ENCODE assay signal across 8 cellular contexts in the genomic region with DNA sequence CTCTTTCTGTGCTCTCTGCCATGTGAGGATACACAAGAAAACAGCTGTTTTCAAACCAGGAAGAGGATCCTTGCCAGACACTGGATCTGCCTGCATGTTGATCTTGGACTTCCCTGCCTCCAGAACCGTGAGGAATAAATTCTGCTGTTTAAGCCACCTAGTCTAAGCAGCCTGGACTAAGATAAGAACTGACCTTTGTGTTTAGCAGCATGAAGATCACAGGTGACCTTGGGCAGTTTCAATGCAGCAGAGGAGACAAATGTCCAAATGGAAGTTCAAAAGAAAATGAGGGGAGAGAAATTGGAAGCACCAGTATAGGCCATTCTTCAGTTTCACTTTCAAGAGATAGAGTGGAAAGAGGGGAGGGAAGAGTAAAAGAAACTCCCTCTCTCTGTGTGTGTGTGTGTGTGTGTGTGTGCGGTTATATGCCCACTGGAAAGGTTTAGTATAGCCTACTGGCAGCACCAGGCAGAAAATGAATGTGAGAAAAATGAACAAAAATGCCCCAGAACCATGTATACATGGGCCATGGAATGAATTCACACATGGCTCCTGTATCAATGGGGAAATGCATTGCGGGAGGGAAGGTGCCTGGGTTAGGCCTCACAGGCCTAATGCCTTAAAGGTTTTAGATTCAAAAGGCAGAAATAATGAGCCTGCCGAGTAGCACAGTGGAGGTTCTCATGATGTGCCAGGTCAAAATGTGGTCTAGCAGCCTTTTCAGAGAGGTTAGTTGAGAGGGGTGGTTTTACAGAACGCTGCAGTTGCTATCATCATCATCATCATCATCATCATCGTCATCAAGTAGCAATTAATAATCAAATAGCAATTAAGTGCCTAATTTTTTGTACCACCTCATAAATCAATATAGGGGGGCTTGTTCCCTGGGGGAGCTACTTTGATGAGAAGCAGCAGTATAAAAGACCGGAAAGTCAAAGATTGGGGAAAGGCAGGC. TPM values are rescaled to one million over a fixed set of nuclear protein-coding genes. Genes with fewer than 3 reads are reported as not detected.
DNase-seq lines count a peak whose midpoint lies in the region; FAIRE-seq and TF ChIP-seq lines count a peak whose summit lies in the region.

No MANE protein-coding gene starts in this region.

- H3K4me2 ChIP-seq in neural cell (ENCODE audit: low read length) = peak overlapping the region; percentile 54

- H4K20me1 ChIP-seq in neural cell (ENCODE audit: insufficient read depth) = no peaks in the 10 kb centered on the region

- WGBS in HUES64 = 91% methylated on average over 5 of the region's 7 CpGs

- no peak overlapping the region for H3K27ac ChIP-seq in HUES64 (ENCODE audit: low read depth, low read length)
- no peak overlapping the region for H3K27ac ChIP-seq in neural cell (ENCODE audit: low read length)

- no peak overlapping the region for H2AFZ ChIP-seq in neural cell (ENCODE audit: low read depth, low read length)

- H3K79me2 ChIP-seq in neural cell (replicated peaks; ENCODE audit: insufficient read depth, low read length) = peaks cover 31% of the 10 kb centered on the region

- POLR2A ChIA-PET in BJ (lab: Charles Lee) = no interaction called here

- no peaks in the 10 kb centered on the region for H3K36me3 ChIP-seq in BJ (ENCODE audit: control insufficient read depth, insufficient read depth, low read length)
- H3K36me3 ChIP-seq in HUES64 (ENCODE audit: insufficient read depth, low read length) = no peaks in the 10 kb centered on the region
- H3K36me3 ChIP-seq in bronchial epithelial cell (ENCODE audit: control insufficient read depth, insufficient read depth, low read length) = no peaks in the 10 kb centered on the region
- no peaks in the 10 kb centered on the region for H3K36me3 ChIP-seq in neural cell (ENCODE audit: insufficient read depth, low read length)

- TF ChIP-seq RAD21 in neural cell (conservative IDR thresholded peaks at IDR 0.05) = no peak

- CTCF ChIA-PET in BJ (lab: Yijun Ruan, JAX) = interaction anchor here (1.1 to 1.2 kb wide), 2 partner anchors 13 to 41 kb away, joined by 3 read pairs; no protein-coding TSS in a partner anchor

- H3K4me1 ChIP-seq in HUES64 (ENCODE audit: insufficient read depth, low read length) = peaks cover 12% of the 10 kb centered on the region; the same call in 1 of the 2 replicates

- no peaks in the 10 kb centered on the region for H3F3A ChIP-seq in neural cell (ENCODE audit: insufficient read depth, low read length, poor library complexity, severe bottlenecking)

- FAIRE-seq in bronchial epithelial cell (lab: Jason Lieb, UNC) = no peak

- peaks cover 4% of the 10 kb centered on the region; the same call in 1 of the 2 replicates for H3K9me3 ChIP-seq in HUES64 (ENCODE audit: insufficient read depth, low read depth, low read length)
- no peaks in the 10 kb centered on the region for H3K9me3 ChIP-seq in neural cell (ENCODE audit: low read length)

- H3K4me3 ChIP-seq in BJ (ENCODE audit: low read depth, low read length) = peak overlapping the region; percentile 87
- peak overlapping the region; percentile 85 for H3K4me3 ChIP-seq in HUES64 (ENCODE audit: low read length)
- peak overlapping the region; percentile 91 for H3K4me3 ChIP-seq in bronchial epithelial cell (ENCODE audit: low read depth, low read length)
- H3K4me3 ChIP-seq in neural cell (ENCODE audit: low read length) = peak overlapping the region; percentile 88

- TF ChIP-seq CTCF in BJ (IDR thresholded peaks at IDR 0.05; ENCODE audit: insufficient read depth, low read depth, low read length) (no peak), bronchial epithelial cell (IDR thresholded peaks at IDR 0.05; ENCODE audit: insufficient read depth, low read length, severe bottlenecking) (no peak), neural cell (IDR thresholded peaks at IDR 0.05; ENCODE audit: poor library complexity, severe bottlenecking) (no peak)

- H3K27me3 ChIP-seq in BJ (ENCODE audit: control insufficient read depth, insufficient read depth, low read length) (no peaks in the 10 kb centered on the region), HUES64 (ENCODE audit: insufficient read depth, low read length) (peaks cover 15% of the 10 kb centered on the region), bronchial epithelial cell (ENCODE audit: control insufficient read depth, insufficient read depth, low read length) (no peaks in the 10 kb centered on the region), neural cell (ENCODE audit: insufficient read depth, low read depth, low read length) (no peaks in the 10 kb centered on the region)

- TF ChIP-seq EP300 in neural cell (conservative IDR thresholded peaks at IDR 0.05; ENCODE audit: poor library complexity, severe bottlenecking) = no peak

- H3K9me2 ChIP-seq in neural cell (ENCODE audit: insufficient read depth, low read length) = no peaks in the 10 kb centered on the region

- H3K9ac ChIP-seq in HUES64 (ENCODE audit: low read depth, low read length) = no peak overlapping the region
- peak overlapping the region; percentile 93 for H3K9ac ChIP-seq in neural cell (ENCODE audit: low read length)

- DNase-seq in BJ (ENCODE audit: low read depth) (no peak), bronchial epithelial cell (ENCODE audit: low read depth) (no peak), inferior parietal cortex (ENCODE audit: extremely low spot score) (no peak), NCI-H524 (lab: John Stamatoyannopoulos, UW) (no peak), AML-193 (lab: John Stamatoyannopoulos, UW) (no peak), NOMO-1 treated with dmso at 0.1 percent for 144 hours (lab: John Stamatoyannopoulos, UW; ENCODE audit: unreplicated experiment) (no peak)

TF ChIP-seq in neural cell, 6 proteins besides CTCF, POLR2A, EP300 and RAD21:
- TF ChIP-seq POLR2AphosphoS5 (IDR thresholded peaks at IDR 0.05) = no peak
- TF ChIP-seq, protein P1, sequence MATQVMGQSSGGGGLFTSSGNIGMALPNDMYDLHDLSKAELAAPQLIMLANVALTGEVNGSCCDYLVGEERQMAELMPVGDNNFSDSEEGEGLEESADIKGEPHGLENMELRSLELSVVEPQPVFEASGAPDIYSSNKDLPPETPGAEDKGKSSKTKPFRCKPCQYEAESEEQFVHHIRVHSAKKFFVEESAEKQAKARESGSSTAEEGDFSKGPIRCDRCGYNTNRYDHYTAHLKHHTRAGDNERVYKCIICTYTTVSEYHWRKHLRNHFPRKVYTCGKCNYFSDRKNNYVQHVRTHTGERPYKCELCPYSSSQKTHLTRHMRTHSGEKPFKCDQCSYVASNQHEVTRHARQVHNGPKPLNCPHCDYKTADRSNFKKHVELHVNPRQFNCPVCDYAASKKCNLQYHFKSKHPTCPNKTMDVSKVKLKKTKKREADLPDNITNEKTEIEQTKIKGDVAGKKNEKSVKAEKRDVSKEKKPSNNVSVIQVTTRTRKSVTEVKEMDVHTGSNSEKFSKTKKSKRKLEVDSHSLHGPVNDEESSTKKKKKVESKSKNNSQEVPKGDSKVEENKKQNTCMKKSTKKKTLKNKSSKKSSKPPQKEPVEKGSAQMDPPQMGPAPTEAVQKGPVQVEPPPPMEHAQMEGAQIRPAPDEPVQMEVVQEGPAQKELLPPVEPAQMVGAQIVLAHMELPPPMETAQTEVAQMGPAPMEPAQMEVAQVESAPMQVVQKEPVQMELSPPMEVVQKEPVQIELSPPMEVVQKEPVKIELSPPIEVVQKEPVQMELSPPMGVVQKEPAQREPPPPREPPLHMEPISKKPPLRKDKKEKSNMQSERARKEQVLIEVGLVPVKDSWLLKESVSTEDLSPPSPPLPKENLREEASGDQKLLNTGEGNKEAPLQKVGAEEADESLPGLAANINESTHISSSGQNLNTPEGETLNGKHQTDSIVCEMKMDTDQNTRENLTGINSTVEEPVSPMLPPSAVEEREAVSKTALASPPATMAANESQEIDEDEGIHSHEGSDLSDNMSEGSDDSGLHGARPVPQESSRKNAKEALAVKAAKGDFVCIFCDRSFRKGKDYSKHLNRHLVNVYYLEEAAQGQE (IDR thresholded peaks at IDR 0.05; ENCODE audit: borderline replicate concordance) = no peak
- no peak for TF ChIP-seq SMC3 (conservative IDR thresholded peaks at IDR 0.05; ENCODE audit: poor library complexity)
- TF ChIP-seq MXI1 (conservative IDR thresholded peaks at IDR 0.05; ENCODE audit: poor library complexity, severe bottlenecking) = no peak
- no peak for TF ChIP-seq EZH2 (IDR thresholded peaks at IDR 0.05; ENCODE audit: borderline replicate concordance, insufficient read depth, low read length, poor library complexity, severe bottlenecking)
- TF ChIP-seq TAF1 (IDR thresholded peaks at IDR 0.05; ENCODE audit: low read depth) = no peak

RNA-seq across cellular contexts. Expression of gene CERS6, which starts 1.1 kb away (rescaled TPM):
- 1.6 and 3.5 TPM in 2 replicates for polyA plus RNA-seq in BJ (2011; rRNA removed)
- polyA minus RNA-seq in BJ (2011; rRNA and poly(A)+ RNA removed) = 3.0 and 3.1 TPM in 2 replicates
- polyA plus RNA-seq in HUES64 (2013, experiment 1 of 2) = 19.1 TPM
- polyA plus RNA-seq in HUES64 (2013, experiment 2 of 2) = 19.0 TPM
- total RNA-seq in bronchial epithelial cell = 50.8 and 55.3 TPM in 2 replicates
- polyA plus RNA-seq in neural cell = 56.3 and 59.3 TPM in 2 replicates
- polyA minus RNA-seq in neural cell = 163 and 193 TPM in 2 replicates

Comparison
In these comparisons a context has a peak if more than half of its experiments do, and no peak if none do; other contexts are left out.
1. RNA of gene CERS6, which starts 1.1 kb away (polyA plus RNA-seq): 56.3 to 59.3 TPM in neural cell; 1.6 to 3.5 TPM in BJ; every median in the first group is over 10 times any median in the second.
2. Peak in every context shown above with its lines, with median percentiles within 50 percentile points of each other: H3K4me3 ChIP-seq.